In genomic region chr5:177304392-177305119, GRCh38 we compare ENCODE assay signal across 6 cellular contexts.
DNase-seq lines count a peak whose midpoint lies in the region; TF ChIP-seq lines count a peak whose summit lies in the region.

No MANE protein-coding gene starts in this region.

- no peak for DNase-seq in RWPE1 (ENCODE audit: low spot score)
- no peak for DNase-seq in middle frontal gyrus (ENCODE audit: extremely low spot score, low spot score)
- DNase-seq in CD1c-positive myeloid dendritic cell (ENCODE audit: extremely low spot score) = no peak
- no peak for DNase-seq in nucleus accumbens (lab: John Stamatoyannopoulos, UW)

- POLR2A ChIA-PET in RWPE1 (lab: Yijun Ruan, JAX; ENCODE audit: low non-redundant PET) = interaction anchor here (0.6 kb wide), 1 partner anchor 42 kb away, joined by 4 read pairs; no protein-coding TSS in a partner anchor

- peak overlapping the region; percentile 69 for H3K27ac ChIP-seq in DOHH2 (ENCODE audit: low read depth, low read length)
- peak overlapping the region; percentile 84 for H3K27ac ChIP-seq in RWPE1

- peaks cover 84% of the 10 kb centered on the region for H3K36me3 ChIP-seq in DOHH2 (ENCODE audit: control insufficient read depth, low read length)

- H3K79me2 ChIP-seq in DOHH2 (ENCODE audit: control insufficient read depth, low read length) = peaks cover 73% of the 10 kb centered on the region

- peaks cover 17% of the 10 kb centered on the region; the same call in 1 of the 2 replicates for H4K20me1 ChIP-seq in DOHH2 (ENCODE audit: control insufficient read depth, insufficient read depth, low read depth, low read length)

- H3K9me3 ChIP-seq in DOHH2 (ENCODE audit: control insufficient read depth, insufficient read depth, low read length) = no peaks in the 10 kb centered on the region

- H3K4me3 ChIP-seq in DOHH2 (ENCODE audit: low read length) (peak overlapping the region; percentile 99), iPS-11a (ENCODE audit: low read depth, low read length) (peak overlapping the region; percentile 95)

- peaks cover 79% of the 10 kb centered on the region for H3K4me1 ChIP-seq in DOHH2 (ENCODE audit: control insufficient read depth, low read length)

- H3K4me2 ChIP-seq in DOHH2 (ENCODE audit: low read length) = peak overlapping the region; percentile 76

- H3K9me2 ChIP-seq in DOHH2 (replicated peaks; ENCODE audit: control insufficient read depth, low read length) = no peaks in the 10 kb centered on the region

- peaks cover 25% of the 10 kb centered on the region for H3F3A ChIP-seq in DOHH2 (ENCODE audit: control insufficient read depth, insufficient read depth)

- TF ChIP-seq CTCF in DOHH2 (IDR thresholded peaks at IDR 0.05; ENCODE audit: low read depth, low read length, poor library complexity, severe bottlenecking) = no peak
- no peak for TF ChIP-seq CTCF in RWPE1 (conservative IDR thresholded peaks at IDR 0.05; ENCODE audit: low read depth)

- H3K27me3 ChIP-seq in DOHH2 (ENCODE audit: control insufficient read depth, low read length) = no peaks in the 10 kb centered on the region

- CTCF ChIA-PET in RWPE1 (lab: Yijun Ruan, JAX) = no interaction called here
